1 cellular context compared by ENCODE assay signal in the genomic region with DNA sequence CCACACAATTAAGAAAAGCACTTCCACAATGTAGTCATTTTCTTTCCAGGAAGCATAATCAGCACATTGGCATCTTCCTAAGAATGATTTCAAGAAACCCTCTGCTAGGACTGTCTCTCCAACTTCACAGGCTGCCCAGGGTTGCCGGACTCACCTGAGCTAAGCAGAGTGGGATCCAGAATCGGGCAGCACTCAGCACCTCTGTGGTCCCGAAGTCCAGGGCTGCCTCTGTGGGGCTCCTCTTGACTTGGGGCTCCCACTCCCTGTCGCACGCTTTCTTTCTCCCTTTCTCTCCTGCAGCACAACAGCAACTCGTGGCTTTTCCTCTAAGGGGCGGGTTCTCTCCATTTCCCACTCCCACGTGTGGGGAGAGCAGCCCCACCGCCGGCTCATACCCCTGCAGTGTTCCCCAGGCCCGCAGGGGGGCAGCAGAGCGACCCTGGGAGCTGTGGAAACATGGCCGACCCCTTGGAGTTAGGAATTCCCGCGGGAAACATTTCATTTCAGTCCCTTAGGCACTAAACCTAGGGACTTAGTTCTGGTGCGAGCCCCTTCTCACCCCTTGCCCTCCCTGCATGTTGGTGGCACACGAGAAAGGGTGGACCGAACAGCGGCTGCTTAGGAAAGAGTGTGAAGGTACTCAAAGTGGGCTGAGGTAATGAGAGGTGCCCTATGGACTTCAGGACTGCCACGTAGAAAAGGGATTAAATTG.
TF ChIP-seq lines count a peak whose summit lies in the region.

A gene with protein sequence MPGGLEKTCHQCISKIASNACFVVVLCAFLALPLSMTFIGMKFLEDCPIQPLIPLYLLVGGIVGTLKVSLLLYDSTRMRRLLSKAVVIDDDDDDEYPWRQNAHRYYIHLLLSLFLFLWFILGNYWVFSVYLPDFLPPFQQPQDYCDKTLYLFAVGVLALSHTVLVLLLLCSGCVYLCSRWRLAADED (minus strand): TSS at position 316 of the 712 bp plus-strand sequence. CDS start 6,647 bp downstream, outside the sequence.

TF ChIP-seq in HEK293, 187 proteins besides CTCF, POLR2A, EP300 and RAD21 (continued from another document and continues in another):
- TF ChIP-seq, protein P1, sequence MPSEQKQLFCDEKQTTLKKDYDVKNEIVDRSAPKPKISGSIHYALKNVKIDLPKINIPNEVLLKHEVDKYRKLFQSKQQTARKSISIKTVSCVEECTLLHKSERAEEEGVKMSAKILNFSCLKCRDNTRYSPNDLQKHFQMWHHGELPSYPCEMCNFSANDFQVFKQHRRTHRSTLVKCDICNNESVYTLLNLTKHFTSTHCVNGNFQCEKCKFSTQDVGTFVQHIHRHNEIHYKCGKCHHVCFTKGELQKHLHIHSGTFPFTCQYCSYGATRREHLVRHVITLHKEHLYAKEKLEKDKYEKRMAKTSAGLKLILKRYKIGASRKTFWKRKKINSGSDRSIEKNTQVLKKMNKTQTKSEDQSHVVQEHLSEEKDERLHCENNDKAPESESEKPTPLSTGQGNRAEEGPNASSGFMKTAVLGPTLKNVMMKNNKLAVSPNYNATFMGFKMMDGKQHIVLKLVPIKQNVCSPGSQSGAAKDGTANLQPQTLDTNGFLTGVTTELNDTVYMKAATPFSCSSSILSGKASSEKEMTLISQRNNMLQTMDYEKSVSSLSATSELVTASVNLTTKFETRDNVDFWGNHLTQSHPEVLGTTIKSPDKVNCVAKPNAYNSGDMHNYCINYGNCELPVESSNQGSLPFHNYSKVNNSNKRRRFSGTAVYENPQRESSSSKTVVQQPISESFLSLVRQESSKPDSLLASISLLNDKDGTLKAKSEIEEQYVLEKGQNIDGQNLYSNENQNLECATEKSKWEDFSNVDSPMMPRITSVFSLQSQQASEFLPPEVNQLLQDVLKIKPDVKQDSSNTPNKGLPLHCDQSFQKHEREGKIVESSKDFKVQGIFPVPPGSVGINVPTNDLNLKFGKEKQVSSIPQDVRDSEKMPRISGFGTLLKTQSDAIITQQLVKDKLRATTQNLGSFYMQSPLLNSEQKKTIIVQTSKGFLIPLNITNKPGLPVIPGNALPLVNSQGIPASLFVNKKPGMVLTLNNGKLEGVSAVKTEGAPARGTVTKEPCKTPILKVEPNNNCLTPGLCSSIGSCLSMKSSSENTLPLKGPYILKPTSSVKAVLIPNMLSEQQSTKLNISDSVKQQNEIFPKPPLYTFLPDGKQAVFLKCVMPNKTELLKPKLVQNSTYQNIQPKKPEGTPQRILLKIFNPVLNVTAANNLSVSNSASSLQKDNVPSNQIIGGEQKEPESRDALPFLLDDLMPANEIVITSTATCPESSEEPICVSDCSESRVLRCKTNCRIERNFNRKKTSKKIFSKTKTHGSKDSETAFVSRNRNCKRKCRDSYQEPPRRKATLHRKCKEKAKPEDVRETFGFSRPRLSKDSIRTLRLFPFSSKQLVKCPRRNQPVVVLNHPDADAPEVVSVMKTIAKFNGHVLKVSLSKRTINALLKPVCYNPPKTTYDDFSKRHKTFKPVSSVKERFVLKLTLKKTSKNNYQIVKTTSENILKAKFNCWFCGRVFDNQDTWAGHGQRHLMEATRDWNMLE (tag by site-specific recombination; conservative IDR thresholded peaks at IDR 0.05; ENCODE audit: low read depth): peak; percentile 53; the same call in 1 of the 2 replicates
- TF ChIP-seq, protein P2, sequence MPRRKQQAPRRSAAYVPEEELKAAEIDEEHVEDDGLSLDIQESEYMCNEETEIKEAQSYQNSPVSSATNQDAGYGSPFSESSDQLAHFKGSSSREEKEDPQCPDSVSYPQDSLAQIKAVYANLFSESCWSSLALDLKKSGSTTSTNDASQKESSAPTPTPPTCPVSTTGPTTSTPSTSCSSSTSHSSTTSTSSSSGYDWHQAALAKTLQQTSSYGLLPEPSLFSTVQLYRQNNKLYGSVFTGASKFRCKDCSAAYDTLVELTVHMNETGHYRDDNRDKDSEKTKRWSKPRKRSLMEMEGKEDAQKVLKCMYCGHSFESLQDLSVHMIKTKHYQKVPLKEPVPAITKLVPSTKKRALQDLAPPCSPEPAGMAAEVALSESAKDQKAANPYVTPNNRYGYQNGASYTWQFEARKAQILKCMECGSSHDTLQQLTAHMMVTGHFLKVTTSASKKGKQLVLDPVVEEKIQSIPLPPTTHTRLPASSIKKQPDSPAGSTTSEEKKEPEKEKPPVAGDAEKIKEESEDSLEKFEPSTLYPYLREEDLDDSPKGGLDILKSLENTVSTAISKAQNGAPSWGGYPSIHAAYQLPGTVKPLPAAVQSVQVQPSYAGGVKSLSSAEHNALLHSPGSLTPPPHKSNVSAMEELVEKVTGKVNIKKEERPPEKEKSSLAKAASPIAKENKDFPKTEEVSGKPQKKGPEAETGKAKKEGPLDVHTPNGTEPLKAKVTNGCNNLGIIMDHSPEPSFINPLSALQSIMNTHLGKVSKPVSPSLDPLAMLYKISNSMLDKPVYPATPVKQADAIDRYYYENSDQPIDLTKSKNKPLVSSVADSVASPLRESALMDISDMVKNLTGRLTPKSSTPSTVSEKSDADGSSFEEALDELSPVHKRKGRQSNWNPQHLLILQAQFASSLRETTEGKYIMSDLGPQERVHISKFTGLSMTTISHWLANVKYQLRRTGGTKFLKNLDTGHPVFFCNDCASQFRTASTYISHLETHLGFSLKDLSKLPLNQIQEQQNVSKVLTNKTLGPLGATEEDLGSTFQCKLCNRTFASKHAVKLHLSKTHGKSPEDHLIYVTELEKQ (tag by site-specific recombination; IDR thresholded peaks at IDR 0.05; ENCODE audit: borderline replicate concordance): no peak
- TF ChIP-seq, protein P3, sequence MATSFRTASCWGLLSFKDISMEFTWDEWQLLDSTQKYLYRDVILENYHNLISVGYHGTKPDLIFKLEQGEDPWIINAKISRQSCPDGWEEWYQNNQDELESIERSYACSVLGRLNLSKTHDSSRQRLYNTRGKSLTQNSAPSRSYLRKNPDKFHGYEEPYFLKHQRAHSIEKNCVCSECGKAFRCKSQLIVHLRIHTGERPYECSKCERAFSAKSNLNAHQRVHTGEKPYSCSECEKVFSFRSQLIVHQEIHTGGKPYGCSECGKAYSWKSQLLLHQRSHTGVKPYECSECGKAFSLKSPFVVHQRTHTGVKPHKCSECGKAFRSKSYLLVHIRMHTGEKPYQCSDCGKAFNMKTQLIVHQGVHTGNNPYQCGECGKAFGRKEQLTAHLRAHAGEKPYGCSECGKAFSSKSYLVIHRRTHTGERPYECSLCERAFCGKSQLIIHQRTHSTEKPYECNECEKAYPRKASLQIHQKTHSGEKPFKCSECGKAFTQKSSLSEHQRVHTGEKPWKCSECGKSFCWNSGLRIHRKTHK (tag by site-specific recombination; IDR thresholded peaks at IDR 0.05): no peak
- TF ChIP-seq ZNF311 (tag by site-specific recombination; IDR thresholded peaks at IDR 0.05; ENCODE audit: borderline replicate concordance) (no peak), ZNF501 (tag by site-specific recombination; IDR thresholded peaks at IDR 0.05) (peak; percentile 39; the same call in 1 of the 2 replicates), ZBTB48 (tag by site-specific recombination; IDR thresholded peaks at IDR 0.05) (peak; percentile 94), ZNF530 (tag by site-specific recombination; IDR thresholded peaks at IDR 0.05; ENCODE audit: low read depth) (no peak), ZNF366 (tag by site-specific recombination; conservative IDR thresholded peaks at IDR 0.05) (no peak; the same call in 1 of the 2 replicates), ZBTB17 (tag by site-specific recombination; IDR thresholded peaks at IDR 0.05) (0 out of 2 replicates have a peak, but pooled peaks have one; percentile 42), GLIS1 (tag by site-specific recombination; IDR thresholded peaks at IDR 0.05) (peak; percentile 13; the same call in 1 of the 2 replicates), ZNF558 (tag by site-specific recombination; IDR thresholded peaks at IDR 0.05) (0 out of 2 replicates have a peak, but pooled peaks have one; percentile 11), ZSCAN16 (tag by site-specific recombination; IDR thresholded peaks at IDR 0.05) (no peak), ZSCAN30 (tag by site-specific recombination; IDR thresholded peaks at IDR 0.05) (peak; percentile 51; the same call in 1 of the 2 replicates), ZNF521 (tag by site-specific recombination; IDR thresholded peaks at IDR 0.05) (no peak), GLIS2 (tag by site-specific recombination; IDR thresholded peaks at IDR 0.05) (peak; percentile 86), ZNF157 (tag by site-specific recombination; IDR thresholded peaks at IDR 0.05) (no peak), HOXC10 (CRISPR knock-in tag; IDR thresholded peaks at IDR 0.05) (no peak), ZFP37 (tag by site-specific recombination; IDR thresholded peaks at IDR 0.05) (no peak), ZNF292 (tag by site-specific recombination; IDR thresholded peaks at IDR 0.05; ENCODE audit: borderline replicate concordance, low read depth) (no peak), BCL11A (tag by site-specific recombination; IDR thresholded peaks at IDR 0.05; ENCODE audit: low read depth) (no peak), ZNF621 (tag by site-specific recombination; IDR thresholded peaks at IDR 0.05) (no peak), KLF1 (tag by site-specific recombination; IDR thresholded peaks at IDR 0.05) (no peak), ZNF112 (tag by site-specific recombination; IDR thresholded peaks at IDR 0.05) (no peak), ZNF214 (tag by site-specific recombination; IDR thresholded peaks at IDR 0.05; ENCODE audit: borderline replicate concordance) (no peak), ZBTB7A (tag by site-specific recombination; IDR thresholded peaks at IDR 0.05; ENCODE audit: low read depth) (no peak), ZNF670 (tag by site-specific recombination; IDR thresholded peaks at IDR 0.05; ENCODE audit: low read depth) (no peak), ZNF510 (tag by site-specific recombination; IDR thresholded peaks at IDR 0.05; ENCODE audit: insufficient replicate concordance) (no peak), ZNF302 (tag by site-specific recombination; IDR thresholded peaks at IDR 0.05; ENCODE audit: low read depth) (no peak), ZNF548 (tag by site-specific recombination; IDR thresholded peaks at IDR 0.05) (no peak), ZSCAN23 (tag by site-specific recombination; IDR thresholded peaks at IDR 0.05) (no peak)
- TF ChIP-seq, protein P4, sequence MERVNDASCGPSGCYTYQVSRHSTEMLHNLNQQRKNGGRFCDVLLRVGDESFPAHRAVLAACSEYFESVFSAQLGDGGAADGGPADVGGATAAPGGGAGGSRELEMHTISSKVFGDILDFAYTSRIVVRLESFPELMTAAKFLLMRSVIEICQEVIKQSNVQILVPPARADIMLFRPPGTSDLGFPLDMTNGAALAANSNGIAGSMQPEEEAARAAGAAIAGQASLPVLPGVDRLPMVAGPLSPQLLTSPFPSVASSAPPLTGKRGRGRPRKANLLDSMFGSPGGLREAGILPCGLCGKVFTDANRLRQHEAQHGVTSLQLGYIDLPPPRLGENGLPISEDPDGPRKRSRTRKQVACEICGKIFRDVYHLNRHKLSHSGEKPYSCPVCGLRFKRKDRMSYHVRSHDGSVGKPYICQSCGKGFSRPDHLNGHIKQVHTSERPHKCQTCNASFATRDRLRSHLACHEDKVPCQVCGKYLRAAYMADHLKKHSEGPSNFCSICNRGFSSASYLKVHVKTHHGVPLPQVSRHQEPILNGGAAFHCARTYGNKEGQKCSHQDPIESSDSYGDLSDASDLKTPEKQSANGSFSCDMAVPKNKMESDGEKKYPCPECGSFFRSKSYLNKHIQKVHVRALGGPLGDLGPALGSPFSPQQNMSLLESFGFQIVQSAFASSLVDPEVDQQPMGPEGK (tag by site-specific recombination; IDR thresholded peaks at IDR 0.05): peak; percentile 63
- TF ChIP-seq, protein P5, sequence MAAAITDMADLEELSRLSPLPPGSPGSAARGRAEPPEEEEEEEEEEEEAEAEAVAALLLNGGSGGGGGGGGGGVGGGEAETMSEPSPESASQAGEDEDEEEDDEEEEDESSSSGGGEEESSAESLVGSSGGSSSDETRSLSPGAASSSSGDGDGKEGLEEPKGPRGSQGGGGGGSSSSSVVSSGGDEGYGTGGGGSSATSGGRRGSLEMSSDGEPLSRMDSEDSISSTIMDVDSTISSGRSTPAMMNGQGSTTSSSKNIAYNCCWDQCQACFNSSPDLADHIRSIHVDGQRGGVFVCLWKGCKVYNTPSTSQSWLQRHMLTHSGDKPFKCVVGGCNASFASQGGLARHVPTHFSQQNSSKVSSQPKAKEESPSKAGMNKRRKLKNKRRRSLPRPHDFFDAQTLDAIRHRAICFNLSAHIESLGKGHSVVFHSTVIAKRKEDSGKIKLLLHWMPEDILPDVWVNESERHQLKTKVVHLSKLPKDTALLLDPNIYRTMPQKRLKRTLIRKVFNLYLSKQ (tag by site-specific recombination; IDR thresholded peaks at IDR 0.05; ENCODE audit: borderline replicate concordance): no peak
- TF ChIP-seq, protein P6, sequence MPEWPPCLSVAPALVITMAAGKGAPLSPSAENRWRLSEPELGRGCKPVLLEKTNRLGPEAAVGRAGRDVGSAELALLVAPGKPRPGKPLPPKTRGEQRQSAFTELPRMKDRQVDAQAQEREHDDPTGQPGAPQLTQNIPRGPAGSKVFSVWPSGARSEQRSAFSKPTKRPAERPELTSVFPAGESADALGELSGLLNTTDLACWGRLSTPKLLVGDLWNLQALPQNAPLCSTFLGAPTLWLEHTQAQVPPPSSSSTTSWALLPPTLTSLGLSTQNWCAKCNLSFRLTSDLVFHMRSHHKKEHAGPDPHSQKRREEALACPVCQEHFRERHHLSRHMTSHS (tag by site-specific recombination; IDR thresholded peaks at IDR 0.05): no peak
- TF ChIP-seq, protein P7, sequence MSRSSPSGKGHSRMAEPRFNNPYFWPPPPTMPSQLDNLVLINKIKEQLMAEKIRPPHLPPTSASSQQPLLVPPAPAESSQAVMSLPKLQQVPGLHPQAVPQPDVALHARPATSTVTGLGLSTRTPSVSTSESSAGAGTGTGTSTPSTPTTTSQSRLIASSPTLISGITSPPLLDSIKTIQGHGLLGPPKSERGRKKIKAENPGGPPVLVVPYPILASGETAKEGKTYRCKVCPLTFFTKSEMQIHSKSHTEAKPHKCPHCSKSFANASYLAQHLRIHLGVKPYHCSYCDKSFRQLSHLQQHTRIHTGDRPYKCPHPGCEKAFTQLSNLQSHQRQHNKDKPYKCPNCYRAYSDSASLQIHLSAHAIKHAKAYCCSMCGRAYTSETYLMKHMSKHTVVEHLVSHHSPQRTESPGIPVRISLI (tag by site-specific recombination; IDR thresholded peaks at IDR 0.05): no peak
- TF ChIP-seq, protein P8, sequence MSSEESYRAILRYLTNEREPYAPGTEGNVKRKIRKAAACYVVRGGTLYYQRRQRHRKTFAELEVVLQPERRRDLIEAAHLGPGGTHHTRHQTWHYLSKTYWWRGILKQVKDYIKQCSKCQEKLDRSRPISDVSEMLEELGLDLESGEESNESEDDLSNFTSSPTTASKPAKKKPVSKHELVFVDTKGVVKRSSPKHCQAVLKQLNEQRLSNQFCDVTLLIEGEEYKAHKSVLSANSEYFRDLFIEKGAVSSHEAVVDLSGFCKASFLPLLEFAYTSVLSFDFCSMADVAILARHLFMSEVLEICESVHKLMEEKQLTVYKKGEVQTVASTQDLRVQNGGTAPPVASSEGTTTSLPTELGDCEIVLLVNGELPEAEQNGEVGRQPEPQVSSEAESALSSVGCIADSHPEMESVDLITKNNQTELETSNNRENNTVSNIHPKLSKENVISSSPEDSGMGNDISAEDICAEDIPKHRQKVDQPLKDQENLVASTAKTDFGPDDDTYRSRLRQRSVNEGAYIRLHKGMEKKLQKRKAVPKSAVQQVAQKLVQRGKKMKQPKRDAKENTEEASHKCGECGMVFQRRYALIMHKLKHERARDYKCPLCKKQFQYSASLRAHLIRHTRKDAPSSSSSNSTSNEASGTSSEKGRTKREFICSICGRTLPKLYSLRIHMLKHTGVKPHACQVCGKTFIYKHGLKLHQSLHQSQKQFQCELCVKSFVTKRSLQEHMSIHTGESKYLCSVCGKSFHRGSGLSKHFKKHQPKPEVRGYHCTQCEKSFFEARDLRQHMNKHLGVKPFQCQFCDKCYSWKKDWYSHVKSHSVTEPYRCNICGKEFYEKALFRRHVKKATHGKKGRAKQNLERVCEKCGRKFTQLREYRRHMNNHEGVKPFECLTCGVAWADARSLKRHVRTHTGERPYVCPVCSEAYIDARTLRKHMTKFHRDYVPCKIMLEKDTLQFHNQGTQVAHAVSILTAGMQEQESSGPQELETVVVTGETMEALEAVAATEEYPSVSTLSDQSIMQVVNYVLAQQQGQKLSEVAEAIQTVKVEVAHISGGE (tag by site-specific recombination; conservative IDR thresholded peaks at IDR 0.05; ENCODE audit: low read depth): no peak
